ENCODE assay signal across 12 cellular contexts in the genomic region with DNA sequence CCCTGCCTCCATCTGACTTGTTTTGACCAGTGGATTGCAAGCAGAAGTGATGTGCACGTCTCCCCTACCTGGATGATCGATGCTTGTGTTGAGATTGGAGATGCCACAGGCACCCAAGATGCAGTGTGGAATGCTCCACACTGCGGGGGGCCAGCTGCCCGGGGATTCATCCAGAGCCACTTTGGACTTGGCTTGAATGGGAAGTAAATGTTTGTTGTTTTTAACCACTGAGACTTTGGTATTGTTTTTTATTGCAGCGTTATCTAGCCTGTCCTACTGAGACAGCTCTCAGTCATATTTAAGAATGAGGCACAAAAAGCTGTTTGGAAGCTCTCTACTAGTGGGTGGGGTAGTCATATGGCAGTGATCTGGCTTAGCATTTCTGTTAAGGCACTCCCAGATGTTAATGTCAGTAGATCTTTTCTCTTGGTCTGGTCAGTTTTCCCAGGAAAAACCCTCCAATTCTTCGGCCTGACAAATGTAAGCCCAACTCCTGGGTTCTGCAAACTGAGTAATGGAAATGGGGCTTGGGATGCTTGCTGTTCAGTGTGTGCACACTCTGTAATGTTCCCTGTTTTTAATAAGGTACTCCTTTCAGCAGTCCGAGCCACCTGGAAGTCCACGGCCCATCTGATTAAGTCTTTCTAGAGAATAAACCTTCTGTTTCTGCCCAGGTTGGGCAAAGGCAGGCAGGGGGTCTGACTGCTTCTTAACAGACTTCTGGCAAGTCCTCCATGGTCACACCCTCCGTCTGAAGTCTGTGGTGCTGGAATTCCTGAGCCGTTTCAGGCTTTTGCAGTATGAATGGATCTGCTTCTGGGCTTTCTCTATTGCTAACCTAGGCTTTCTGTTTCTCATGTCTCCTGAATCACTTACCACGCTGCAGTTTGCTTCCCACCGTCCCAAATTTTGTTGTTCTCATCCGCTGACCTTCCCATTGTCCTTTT.
DNase-seq lines count a peak whose midpoint lies in the region; ATAC-seq and TF ChIP-seq lines count a peak whose summit lies in the region.
"Had no signal": no experiment of that assay in that cellular context is flagged by ENCODE, and none has a peak within 500 bp of the region (broad histone marks: within the 10 kb centered on the region; RNA-seq: fewer than 3 reads in every experiment).

No MANE protein-coding gene starts in this region.

- H3K36me3 ChIP-seq in right atrium auricular region (no peaks in the 10 kb centered on the region), upper lobe of right lung (no peaks in the 10 kb centered on the region), PC-9 (ENCODE audit: low read depth) (no peaks in the 10 kb centered on the region)

- H2AFZ ChIP-seq in PC-9, result no peak overlapping the region

- H4K20me1 ChIP-seq in PC-9 (ENCODE audit: insufficient read depth), result no peaks in the 10 kb centered on the region

- H3K9me3 ChIP-seq in right atrium auricular region, result no peaks in the 10 kb centered on the region
- H3K9me3 ChIP-seq in upper lobe of right lung, result no peaks in the 10 kb centered on the region
- no peaks in the 10 kb centered on the region for H3K9me3 ChIP-seq in PC-9 (ENCODE audit: insufficient read depth, low read depth)

- ATAC-seq in Right ventricle myocardium superior (ENCODE audit: poor library complexity), result peak; percentile 15
- ATAC-seq in upper lobe of right lung, result peak; percentile 56
- no peak for ATAC-seq in GM19397 (IDR thresholded peaks at IDR 0.05; ENCODE audit: unreplicated experiment)

- TF ChIP-seq CTCF in right atrium auricular region (IDR thresholded peaks at IDR 0.05), result no peak
- TF ChIP-seq CTCF in cardiac fibroblast (IDR thresholded peaks at IDR 0.05; ENCODE audit: low read depth, low read length), result no peak
- TF ChIP-seq CTCF in upper lobe of right lung (IDR thresholded peaks at IDR 0.05), result no peak
- TF ChIP-seq CTCF in PC-9 (conservative IDR thresholded peaks at IDR 0.05), result no peak

- CTCF ChIA-PET in PC-9 (lab: Charles Lee), result no interaction called here

- no peak overlapping the region for H3K4me3 ChIP-seq in right atrium auricular region
- H3K4me3 ChIP-seq in cardiac fibroblast (replicated peaks in 1 of 2; ENCODE audit: low read depth in 2 of 2, low read length in 2 of 2), result no peak overlapping the region
- no peak overlapping the region for H3K4me3 ChIP-seq in upper lobe of right lung
- H3K4me3 ChIP-seq in PC-9, result no peak overlapping the region

- no TSS peak for BruUV-seq in PC-9 (replicated peaks; lab: Mats Ljungman, UMichigan)

- no peaks in the 10 kb centered on the region; the same call in 1 of the 2 replicates for H3K79me2 ChIP-seq in PC-9 (ENCODE audit: low read depth)

- H3K4me2 ChIP-seq in PC-9, result no peak overlapping the region

- H3K27me3 ChIP-seq in right atrium auricular region (no peaks in the 10 kb centered on the region), upper lobe of right lung (no peaks in the 10 kb centered on the region), PC-9 (ENCODE audit: insufficient read depth, low read depth) (no peaks in the 10 kb centered on the region)

- POLR2A ChIA-PET in PC-9 (lab: Charles Lee; ENCODE audit: unreplicated experiment), result no interaction called here

- H3F3A ChIP-seq in PC-9 (ENCODE audit: insufficient read depth, low read depth), result no peaks in the 10 kb centered on the region

- H3K4me1 ChIP-seq in right atrium auricular region, result peaks cover 0 to 36% of the 10 kb centered on the region in 2 donors
- peaks cover 15% of the 10 kb centered on the region for H3K4me1 ChIP-seq in upper lobe of right lung
- peaks cover 16% of the 10 kb centered on the region for H3K4me1 ChIP-seq in PC-9 (replicated peaks; ENCODE audit: insufficient read depth)

- DNase-seq in Right ventricle myocardium superior (no peak), right atrium auricular region (ENCODE audit: low spot score) (no peak), cardiac fibroblast (ENCODE audit: low read depth in 2 of 2) (peak; percentile 40 to 55), iris pigment epithelial cell (ENCODE audit: low read depth) (peak; percentile 54), upper lobe of right lung (no peak), NCI-H1417 treated with DMSO at 0.1 percent for 48 hours (lab: John Stamatoyannopoulos, UW) (no peak), PC-9 (no peak)
- DNase-seq: activated naive CD4-positive, alpha-beta T cell treated with anti-CD3 and anti-CD28 coated beads, Interleukin-2, amount 50 U/mL, for 16 hours; NCI-H1048; NCI-H446 treated with DMSO at 0.1 percent for 48 hours; trophoblast cell had no signal

- H3K27ac ChIP-seq in right atrium auricular region (no peak overlapping the region), upper lobe of right lung (no peak overlapping the region), PC-9 (no peak overlapping the region)

- intact Hi-C loops in Right ventricle myocardium superior (cut with DNase I), result no loop called here
- intact Hi-C loops in upper lobe of right lung (cut with DNase I), result no loop called here
- intact Hi-C loops in PC-9 (cut with micrococcal nuclease; ENCODE audit: unreplicated experiment), result no loop called here

- H3K9me2 ChIP-seq in PC-9 (ENCODE audit: insufficient read depth), result no peaks in the 10 kb centered on the region

Comparison
In these comparisons a context has a peak if more than half of its experiments do, and no peak if none do; other contexts are left out.
1. DNase-seq: peak in cardiac fibroblast (2 of 2) and iris pigment epithelial cell (single experiment); none in Right ventricle myocardium superior (single experiment), right atrium auricular region (single experiment), upper lobe of right lung (single experiment), NCI-H1417 treated with DMSO at 0.1 percent for 48 hours (single experiment) and PC-9 (0 of 2).